13 cellular contexts compared by ENCODE assay signal in genomic region chr22:19515654-19516377, GRCh38. TPM values are rescaled to one million over a fixed set of nuclear protein-coding genes. Genes with fewer than 3 reads are reported as not detected.
"Had no signal": no experiment of that assay in that cellular context is flagged by ENCODE, and none has a peak within 500 bp of the region (broad histone marks: within the 10 kb centered on the region; RNA-seq: fewer than 3 reads in every experiment).

No MANE protein-coding gene starts in this region.

- H3K9ac ChIP-seq: parathyroid adenoma had no signal

- H3K36me3 ChIP-seq: left ventricle myocardium inferior, tibial nerve had no signal

- ATAC-seq: heart right ventricle; stimulated activated memory B cell treated with anti-CD40 and anti-IgM and Interleukin-4, amounts not matched to agents 10 μg/mL and 1 μg/mL and 100 μg/mL, for 72 hours had no signal

- H2AFZ ChIP-seq: parathyroid adenoma had no signal

- H3K27me3 ChIP-seq: heart right ventricle, tibial nerve had no signal

- DNase-seq: activated CD4-positive, alpha-beta T cell treated with anti-CD3 and anti-CD28 coated beads, Interleukin-2, amount 50 U/mL, for 4 hours; activated CD4-positive, CD25-positive, alpha-beta regulatory T cell treated with anti-CD3 and anti-CD28 coated beads, Interleukin-2, amount 50 U/mL, for 72 hours; activated gamma-delta T cell treated with Interleukin-2 at 50 U/mL for 16 hours; activated T-cell treated with anti-CD3 and anti-CD28 coated beads, Interleukin-2, amount 50 U/mL, for 24 hours; foreskin melanocyte; heart right ventricle; left ventricle myocardium inferior had no signal

- H3K27me3 Mint-ChIP-seq: activated T-cell treated with anti-CD3 and anti-CD28 coated beads, Interleukin-2, amount 50 U/mL, for 24 hours; stimulated activated memory B cell treated with anti-CD40 and anti-IgM and Interleukin-4, amounts not matched to agents 10 μg/mL and 1 μg/mL and 100 μg/mL, for 72 hours had no signal

- H3K4me1 Mint-ChIP-seq: stimulated activated memory B cell treated with anti-CD40 and anti-IgM and Interleukin-4, amounts not matched to agents 10 μg/mL and 1 μg/mL and 100 μg/mL, for 72 hours had no signal

- H3K4me3 Mint-ChIP-seq: activated T-cell treated with anti-CD3 and anti-CD28 coated beads, Interleukin-2, amount 50 U/mL, for 24 hours; stimulated activated memory B cell treated with anti-CD40 and anti-IgM and Interleukin-4, amounts not matched to agents 10 μg/mL and 1 μg/mL and 100 μg/mL, for 72 hours had no signal

- H3K4me1 ChIP-seq: left ventricle myocardium inferior, parathyroid adenoma, tibial nerve had no signal

- H3K4me3 ChIP-seq: heart right ventricle, left ventricle myocardium inferior, tibial nerve had no signal

- H3K79me2 ChIP-seq: parathyroid adenoma had no signal

- H3K27ac ChIP-seq: heart right ventricle, left ventricle myocardium inferior, parathyroid adenoma, tibial nerve had no signal

- FAIRE-seq: bronchial epithelial cell, colon, keratinocyte had no signal

- H3K27ac Mint-ChIP-seq: activated T-cell treated with anti-CD3 and anti-CD28 coated beads, Interleukin-2, amount 50 U/mL, for 24 hours; stimulated activated memory B cell treated with anti-CD40 and anti-IgM and Interleukin-4, amounts not matched to agents 10 μg/mL and 1 μg/mL and 100 μg/mL, for 72 hours had no signal

RNA-seq across cellular contexts. Expression of gene CLDN5, which starts 8.4 kb away (rescaled TPM):
- polyA plus RNA-seq: keratinocyte had no signal
